14 cellular contexts compared by ENCODE assay signal in genomic region chr5:7650755-7651154, GRCh38.
"Had no signal": no experiment of that assay in that cellular context is flagged by ENCODE, and none has a peak within 500 bp of the region (broad histone marks: within the 10 kb centered on the region; RNA-seq: fewer than 3 reads in every experiment).

No MANE protein-coding gene starts in this region.

- H3K36me3 ChIP-seq: cardiac muscle cell, tibial artery, vagina had no signal

- ATAC-seq: esophagus mucosa; stimulated activated memory B cell treated with anti-CD40 and anti-IgM and Interleukin-4, amounts not matched to agents 10 μg/mL and 1 μg/mL and 100 μg/mL, for 72 hours; T-cell had no signal

- H3K27ac ChIP-seq: cardiac muscle cell, tibial artery, vagina had no signal

- H3K27me3 ChIP-seq: cardiac muscle cell, tibial artery, vagina had no signal

- H3K9me3 ChIP-seq: tibial artery, vagina had no signal

- DNase-seq: activated CD4-positive, alpha-beta T cell treated with anti-CD3 and anti-CD28 coated beads, Interleukin-2, amount 50 U/mL, for 4 hours; activated CD4-positive, CD25-positive, alpha-beta regulatory T cell treated with anti-CD3 and anti-CD28 coated beads, Interleukin-2, amount 50 U/mL, for 72 hours; activated naive CD4-positive, alpha-beta T cell; activated naive CD8-positive, alpha-beta T cell treated with anti-CD3 and anti-CD28 coated beads, Interleukin-2, amount 10 ng/mL, durations not matched to agents 7 days and 5 days; activated T-cell treated with anti-CD3 and anti-CD28 coated beads for 4 hours; immature natural killer cell; stimulated activated CD4-positive, alpha-beta T cell treated with anti-CD3 and anti-CD28 coated beads, Interleukin-2, amount 100 ng/mL, for 48 hours; T-cell; T1000; tibial artery had no signal

- H3K4me3 ChIP-seq: cardiac muscle cell, tibial artery, vagina had no signal

- H3K4me1 ChIP-seq: tibial artery, vagina had no signal
